ENCODE assay signal across 27 cellular contexts in the genomic region with DNA sequence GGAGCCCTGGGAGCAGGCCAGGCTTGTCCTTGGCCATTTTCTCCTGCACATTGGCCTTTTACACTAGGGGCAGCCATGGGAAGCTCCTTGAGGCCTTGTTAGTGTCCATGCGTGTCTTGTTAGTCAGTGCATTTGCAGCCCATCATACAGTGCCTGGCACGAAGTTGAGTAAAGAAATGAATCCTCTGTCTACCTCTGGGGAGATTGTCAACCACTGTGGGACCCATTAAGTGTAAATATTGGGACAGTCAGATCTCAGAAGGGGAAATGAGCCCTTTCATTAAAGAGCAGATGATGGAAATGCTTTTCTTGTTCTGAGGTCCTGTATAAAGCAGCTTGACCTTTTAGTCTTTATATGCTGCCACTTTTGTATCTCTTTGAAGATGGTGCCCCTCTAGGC. TPM values are rescaled to one million over a fixed set of nuclear protein-coding genes. Genes with fewer than 3 reads are reported as not detected.
A peak's percentile ranks its signal among the peaks of the same experiment; 100 is the strongest.
DNase-seq lines count a peak whose midpoint lies in the region; ATAC-seq and TF ChIP-seq lines count a peak whose summit lies in the region.
"Had no signal": no experiment of that assay in that cellular context is flagged by ENCODE, and none has a peak within 500 bp of the region (broad histone marks: within the 10 kb centered on the region; RNA-seq: fewer than 3 reads in every experiment).

No MANE protein-coding gene starts in this region.

- no peaks in the 10 kb centered on the region for H3K9me3 Mint-ChIP-seq in stimulated activated memory B cell treated with anti-CD40 and anti-IgM and Interleukin-4, amounts not matched to agents 10 μg/mL and 1 μg/mL and 100 μg/mL, for 72 hours
- H3K9me3 Mint-ChIP-seq: CD4-positive, alpha-beta T cell; CD8-positive, alpha-beta T cell had no signal

- H3K27ac ChIP-seq in adipose tissue (ENCODE audit: low read depth, low read length) (peak overlapping the region; percentile 15), lower lobe of right lung (peak overlapping the region; percentile 19), tibial artery (peak overlapping the region; percentile 0 to 6), uterus (no peak overlapping the region)
- H3K27ac ChIP-seq: BLaER1 treated with 17β-estradiol and CSF1 and Interleukin-3, amounts not matched to agents 10 nM and 100 nM; C4-2B had no signal

- no peaks in the 10 kb centered on the region for H3K9me3 ChIP-seq in lower lobe of right lung
- H3K9me3 ChIP-seq in tibial artery = no peaks in the 10 kb centered on the region
- H3K9me3 ChIP-seq in uterus = no peaks in the 10 kb centered on the region
- H3K9me3 ChIP-seq: BLaER1 treated with 17β-estradiol and CSF1 and Interleukin-3, amounts not matched to agents 10 nM and 100 nM; Caco-2 had no signal

- TF ChIP-seq CTCF in lower lobe of right lung (IDR thresholded peaks at IDR 0.05) (no peak), tibial artery (IDR thresholded peaks at IDR 0.05) (no peak), uterus (IDR thresholded peaks at IDR 0.05) (no peak)

- H3K4me3 Mint-ChIP-seq in stimulated activated memory B cell treated with anti-CD40 and anti-IgM and Interleukin-4, amounts not matched to agents 10 μg/mL and 1 μg/mL and 100 μg/mL, for 72 hours = no peak overlapping the region
- H3K4me3 Mint-ChIP-seq: B cell; CD4-positive, alpha-beta T cell; CD8-positive, alpha-beta T cell had no signal

- H3K4me1 Mint-ChIP-seq in stimulated activated memory B cell treated with anti-CD40 and anti-IgM and Interleukin-4, amounts not matched to agents 10 μg/mL and 1 μg/mL and 100 μg/mL, for 72 hours = no peaks in the 10 kb centered on the region
- H3K4me1 Mint-ChIP-seq: B cell had no signal

- no peak for DNase-seq in lower lobe of right lung
- no peak for DNase-seq in tibial artery
- no peak for DNase-seq in D341Med (ENCODE audit: low spot score)
- no peak for DNase-seq in uterus
- no peak for DNase-seq in GOT3 (lab: John Stamatoyannopoulos, UW)
- DNase-seq: 8988T; ACHN; AML-193; Caco-2; Calu3; CD4-positive, alpha-beta T cell; CD8-positive, alpha-beta T cell; DMS 273 treated with DMSO at 0.1 percent for 48 hours; DMS153; DMS53; DMS79; DND-41; EL; GDM1 had no signal

- H3K27me3 ChIP-seq in lower lobe of right lung (ENCODE audit: low read depth) = no peaks in the 10 kb centered on the region
- H3K27me3 ChIP-seq in tibial artery = no peaks in the 10 kb centered on the region
- no peaks in the 10 kb centered on the region for H3K27me3 ChIP-seq in uterus
- H3K27me3 ChIP-seq: BLaER1 treated with 17β-estradiol and CSF1 and Interleukin-3, amounts not matched to agents 10 nM and 100 nM had no signal

- WGBS in adipose tissue, 3 donors = 90 to 93% (median 92%) methylated on average over 2 of the region's 2 CpGs

- TF ChIP-seq POLR2A in uterus (IDR thresholded peaks at IDR 0.05) = no peak

- H3K4me3 ChIP-seq in lower lobe of right lung = no peak overlapping the region
- no peak overlapping the region for H3K4me3 ChIP-seq in tibial artery
- H3K4me3 ChIP-seq in uterus = no peak overlapping the region
- H3K4me3 ChIP-seq: BLaER1 treated with 17β-estradiol and CSF1 and Interleukin-3, amounts not matched to agents 10 nM and 100 nM; GM12878 had no signal

- intact Hi-C loops in lower lobe of right lung (cut with DNase I) = no loop called here
- intact Hi-C loops in tibial artery (cut with DNase I; ENCODE audit: low total_unique reads) = no loop called here
- intact Hi-C loops in uterus (cut with DNase I; ENCODE audit: low total_unique reads) = no loop called here

- H3K36me3 Mint-ChIP-seq in stimulated activated memory B cell treated with anti-CD40 and anti-IgM and Interleukin-4, amounts not matched to agents 10 μg/mL and 1 μg/mL and 100 μg/mL, for 72 hours = no peaks in the 10 kb centered on the region
- H3K36me3 Mint-ChIP-seq: CD8-positive, alpha-beta T cell had no signal

- ATAC-seq in lower lobe of right lung (no peak), GM19467 (IDR thresholded peaks at IDR 0.05; ENCODE audit: unreplicated experiment) (no peak)
- peak; percentile 87 for ATAC-seq in stimulated activated memory B cell treated with anti-CD40 and anti-IgM and Interleukin-4, amounts not matched to agents 10 μg/mL and 1 μg/mL and 100 μg/mL, for 72 hours
- ATAC-seq: CD8-positive, alpha-beta T cell; GM12878 had no signal

- H3K36me3 ChIP-seq in lower lobe of right lung = no peaks in the 10 kb centered on the region
- no peaks in the 10 kb centered on the region for H3K36me3 ChIP-seq in tibial artery
- no peaks in the 10 kb centered on the region for H3K36me3 ChIP-seq in uterus
- H3K36me3 ChIP-seq: BLaER1 treated with 17β-estradiol and CSF1 and Interleukin-3, amounts not matched to agents 10 nM and 100 nM had no signal

- H3K27me3 Mint-ChIP-seq in stimulated activated memory B cell treated with anti-CD40 and anti-IgM and Interleukin-4, amounts not matched to agents 10 μg/mL and 1 μg/mL and 100 μg/mL, for 72 hours = no peaks in the 10 kb centered on the region

- peak overlapping the region; percentile 52 for H3K27ac Mint-ChIP-seq in stimulated activated memory B cell treated with anti-CD40 and anti-IgM and Interleukin-4, amounts not matched to agents 10 μg/mL and 1 μg/mL and 100 μg/mL, for 72 hours
- H3K27ac Mint-ChIP-seq: B cell; CD4-positive, alpha-beta T cell; CD8-positive, alpha-beta T cell had no signal

- H3K4me1 ChIP-seq in lower lobe of right lung (no peaks in the 10 kb centered on the region), tibial artery (peaks cover 0 to 12% (median 6%) of the 10 kb centered on the region in 4 donors), uterus (no peaks in the 10 kb centered on the region)
- H3K4me1 ChIP-seq: BLaER1 treated with 17β-estradiol and CSF1 and Interleukin-3, amounts not matched to agents 10 nM and 100 nM; Caco-2 had no signal

RNA-seq across cellular contexts. Expression of gene SOBP, which starts 33.9 kb away (rescaled TPM):
- 10 to 100 TPM in 1 of 3 donors, 1 to 10 TPM in 1, under 1 TPM in 1; 0.93 to 10.8 (median 1.8) TPM for polyA plus RNA-seq in adipose tissue
- total RNA-seq in lower lobe of right lung (6.9 TPM), uterus (10 to 100 TPM in 2 of 4 donors, 1 to 10 TPM in 2; 2.6 to 21.2 (median 8.7) TPM)
- total RNA-seq: Caco-2 had no signal
- polyA plus RNA-seq: BJ had no signal

Comparison
In these comparisons a context has a peak if more than half of its experiments do, and no peak if none do; other contexts are left out.
1. H3K27ac ChIP-seq: peak in adipose tissue (single experiment), lower lobe of right lung (single experiment) and tibial artery (2 of 2); none in uterus (0 of 2).